8 cellular contexts compared by ENCODE assay signal in genomic region chr12:53180270-53180930, GRCh38. TPM values are rescaled to one million over a fixed set of nuclear protein-coding genes. Genes with fewer than 3 reads are reported as not detected.
DNase-seq lines count a peak whose midpoint lies in the region; ATAC-seq, FAIRE-seq and TF ChIP-seq lines count a peak whose summit lies in the region.

A gene with protein sequence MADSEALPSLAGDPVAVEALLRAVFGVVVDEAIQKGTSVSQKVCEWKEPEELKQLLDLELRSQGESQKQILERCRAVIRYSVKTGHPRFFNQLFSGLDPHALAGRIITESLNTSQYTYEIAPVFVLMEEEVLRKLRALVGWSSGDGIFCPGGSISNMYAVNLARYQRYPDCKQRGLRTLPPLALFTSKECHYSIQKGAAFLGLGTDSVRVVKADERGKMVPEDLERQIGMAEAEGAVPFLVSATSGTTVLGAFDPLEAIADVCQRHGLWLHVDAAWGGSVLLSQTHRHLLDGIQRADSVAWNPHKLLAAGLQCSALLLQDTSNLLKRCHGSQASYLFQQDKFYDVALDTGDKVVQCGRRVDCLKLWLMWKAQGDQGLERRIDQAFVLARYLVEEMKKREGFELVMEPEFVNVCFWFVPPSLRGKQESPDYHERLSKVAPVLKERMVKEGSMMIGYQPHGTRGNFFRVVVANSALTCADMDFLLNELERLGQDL (minus strand): TSS chr12:53180925. CDS start chr12:53173470, 7,455 bp downstream.
ZNF740 (plus strand) TSS chr12:53180722; CDS start chr12:53181984, 1,262 bp downstream.

- POLR2A ChIA-PET in activated naive CD8-positive, alpha-beta T cell treated with anti-CD3 and anti-CD28 coated beads, Interleukin-2, amount 10 ng/mL, durations not matched to agents 7 days and 5 days (lab: Charles Lee) = interaction anchor here (0.5 to 4.6 kb wide), 28 partner anchors 9 to 320 kb away, joined by 3 to 57 read pairs (median 6); partner anchors contain the start of genes EIF4B, ESPL1, ITGB7 and MYG1

- peaks cover 18% of the 10 kb centered on the region for H3K79me2 ChIP-seq in SU-DHL-6 (ENCODE audit: insufficient read depth, low read length)

- no peaks in the 10 kb centered on the region for H3K9me3 Mint-ChIP-seq in activated naive CD8-positive, alpha-beta T cell treated with anti-CD3 and anti-CD28 coated beads, Interleukin-2, amount 10 ng/mL, durations not matched to agents 7 days and 5 days

- peaks cover 12% of the 10 kb centered on the region; the same call in 1 of the 2 replicates for H3K36me3 ChIP-seq in SU-DHL-6 (ENCODE audit: low read length)
- peaks cover 0 to 13% (median under 1%) of the 10 kb centered on the region in 3 donors for H3K36me3 ChIP-seq in pancreas
- H3K36me3 ChIP-seq in thyroid gland = peaks cover 28 to 34% of the 10 kb centered on the region in 2 donors

- H3K27ac ChIP-seq in SU-DHL-6 (ENCODE audit: low read depth, low read length) (peak within 1 kb of the TSS; percentile 76), pancreas (peak within 1 kb of the TSS; percentile 73 to 94 (median 89)), thyroid gland (peak within 1 kb of the TSS; percentile 87 to 95 (median 93))

- H3K9me3 ChIP-seq in SU-DHL-6 (ENCODE audit: insufficient read depth, low read length) (no peaks in the 10 kb centered on the region), pancreas (no peaks in the 10 kb centered on the region), thyroid gland (no peaks in the 10 kb centered on the region)

- H3F3A ChIP-seq in SU-DHL-6 (ENCODE audit: insufficient read depth) = peaks cover 12% of the 10 kb centered on the region; the same call in 1 of the 2 replicates

- H2AFZ ChIP-seq in SU-DHL-6 (ENCODE audit: low read depth, low read length, severe bottlenecking) = peak within 1 kb of the TSS; percentile 95

- intact Hi-C loops in Right ventricle myocardium superior (cut with DNase I) (no loop called here), pancreas (cut with DNase I) (no loop called here), thyroid gland (cut with DNase I) (no loop called here)

- H3K4me3 ChIP-seq in GM12864 (ENCODE audit: low read depth, low read length) (peak within 1 kb of the TSS; percentile 96), SU-DHL-6 (ENCODE audit: insufficient read depth, low read length, poor library complexity, severe bottlenecking) (peak within 1 kb of the TSS; percentile 79), pancreas (peak within 1 kb of the TSS; percentile 61 to 75 (median 68)), thyroid gland (replicated peaks in 1 of 3) (peak within 1 kb of the TSS; percentile 13 to 77 (median 52))

- TF ChIP-seq POLR2A in thyroid gland (IDR thresholded peaks at IDR 0.05) = peak in 1 of 2 donors; percentile 87

- FAIRE-seq in pancreas (lab: Jason Lieb, UNC) = no peak

- H3K4me2 ChIP-seq in SU-DHL-6 (ENCODE audit: low read depth, low read length, poor library complexity, severe bottlenecking) = peak within 1 kb of the TSS; percentile 93

- H3K9me2 ChIP-seq in SU-DHL-6 (replicated peaks; ENCODE audit: insufficient read depth, low read length) = no peaks in the 10 kb centered on the region

- peak within 1 kb of the TSS; percentile 91 for H3K9ac ChIP-seq in SU-DHL-6 (ENCODE audit: low read length)

- H3K36me3 Mint-ChIP-seq in activated naive CD8-positive, alpha-beta T cell treated with anti-CD3 and anti-CD28 coated beads, Interleukin-2, amount 10 ng/mL, durations not matched to agents 7 days and 5 days = peaks cover 26% of the 10 kb centered on the region

- ATAC-seq in HG02759 (IDR thresholded peaks at IDR 0.05; ENCODE audit: unreplicated experiment) (peak; percentile 95), Right ventricle myocardium superior (ENCODE audit: poor library complexity) (peak; percentile 99), pancreas (peak; percentile 96 to 99 (median 97))
- peak; percentile 97 for ATAC-seq in activated naive CD8-positive, alpha-beta T cell treated with anti-CD3 and anti-CD28 coated beads, Interleukin-2, amount 10 ng/mL, durations not matched to agents 7 days and 5 days (ENCODE audit: low read depth)

- no peak for TF ChIP-seq CTCF in GM12864 (IDR thresholded peaks at IDR 0.05; ENCODE audit: low read depth, low read length, missing control alignments)
- TF ChIP-seq CTCF in SU-DHL-6 (IDR thresholded peaks at IDR 0.05; ENCODE audit: insufficient read depth, low read length, poor library complexity, severe bottlenecking) = no peak
- TF ChIP-seq CTCF in pancreas (IDR thresholded peaks at IDR 0.05) = no peak
- TF ChIP-seq CTCF in thyroid gland (IDR thresholded peaks at IDR 0.05) = no peak

- peak within 1 kb of the TSS; percentile 86 for H3K4me3 Mint-ChIP-seq in activated naive CD8-positive, alpha-beta T cell treated with anti-CD3 and anti-CD28 coated beads, Interleukin-2, amount 10 ng/mL, durations not matched to agents 7 days and 5 days

- 0 to 2% methylated on average over 60 to 67 of the region's 67 CpGs for WGBS in pancreas, 2 donors
- WGBS in thyroid gland, 2 donors = 0 to 1% methylated on average over 14 to 37 of the region's 67 CpGs

- H3K27me3 Mint-ChIP-seq in activated naive CD8-positive, alpha-beta T cell treated with anti-CD3 and anti-CD28 coated beads, Interleukin-2, amount 10 ng/mL, durations not matched to agents 7 days and 5 days = no peaks in the 10 kb centered on the region

- H4K20me1 ChIP-seq in SU-DHL-6 (ENCODE audit: low read depth, low read length) = no peaks in the 10 kb centered on the region

- no peaks in the 10 kb centered on the region for H3K27me3 ChIP-seq in SU-DHL-6 (ENCODE audit: low read length)
- no peaks in the 10 kb centered on the region for H3K27me3 ChIP-seq in pancreas
- no peaks in the 10 kb centered on the region for H3K27me3 ChIP-seq in thyroid gland

- peak within 1 kb of the TSS; percentile 93 for H3K27ac Mint-ChIP-seq in activated naive CD8-positive, alpha-beta T cell treated with anti-CD3 and anti-CD28 coated beads, Interleukin-2, amount 10 ng/mL, durations not matched to agents 7 days and 5 days

- peak; percentile 94 for DNase-seq in GM12864 (ENCODE audit: low read depth)
- DNase-seq in NCI-H1417 (lab: John Stamatoyannopoulos, UW) = peak; percentile 98 to 99 (median 99)
- DNase-seq in activated naive CD8-positive, alpha-beta T cell treated with anti-CD3 and anti-CD28 coated beads, Interleukin-2, amount 10 ng/mL, durations not matched to agents 7 days and 5 days = peak; percentile 94
- peak; percentile 99 for DNase-seq in Right ventricle myocardium superior
- peak; percentile 96 to 99 (median 97) for DNase-seq in pancreas
- peak; percentile 99 for DNase-seq in thyroid gland

- H3K4me1 ChIP-seq in pancreas (peaks cover 14 to 28% (median 23%) of the 10 kb centered on the region in 3 donors), thyroid gland (peaks cover 22 to 28% of the 10 kb centered on the region in 2 donors)

- peaks cover 36% of the 10 kb centered on the region for H3K4me1 Mint-ChIP-seq in activated naive CD8-positive, alpha-beta T cell treated with anti-CD3 and anti-CD28 coated beads, Interleukin-2, amount 10 ng/mL, durations not matched to agents 7 days and 5 days

RNA-seq across cellular contexts. Expression of the first gene that starts in this region (rescaled TPM):
- total RNA-seq in activated naive CD8-positive, alpha-beta T cell treated with anti-CD3 and anti-CD28 coated beads, Interleukin-2, amount 10 ng/mL, durations not matched to agents 7 days and 5 days = 10 to 100 TPM; 28.1 to 38.3 TPM
- 8.2 TPM for total RNA-seq in Right ventricle myocardium superior
- 10 to 100 TPM; 10.1 to 28.4 (median 16.1) TPM for total RNA-seq in pancreas
- polyA plus RNA-seq in pancreas = 10 to 100 TPM; 78.5 to 83.2 TPM
- 10 to 100 TPM; 20.6 to 39.7 (median 25.2) TPM for total RNA-seq in thyroid gland

RNA-seq across cellular contexts. Expression of gene ZNF740, which starts in this region (rescaled TPM):
- total RNA-seq in activated naive CD8-positive, alpha-beta T cell treated with anti-CD3 and anti-CD28 coated beads, Interleukin-2, amount 10 ng/mL, durations not matched to agents 7 days and 5 days = 10 to 100 TPM; 53.6 to 60.2 TPM
- total RNA-seq in Right ventricle myocardium superior (29.4 TPM), pancreas (10 to 100 TPM; 13.3 to 33.1 (median 19.8) TPM), thyroid gland (10 to 100 TPM; 16.5 to 22.8 (median 20.6) TPM)
- 1 to 10 TPM; 5.2 to 7.6 TPM for polyA plus RNA-seq in pancreas

Comparison
In these comparisons a context has a peak if more than half of its experiments do, and no peak if none do; other contexts are left out.
1. Peak in every context shown above with its lines: DNase-seq, ATAC-seq, H3K4me3 ChIP-seq and H3K27ac ChIP-seq.